Comparison of ENCODE assay signal across 10 cellular contexts in genomic region chr10:119006451-119007210, GRCh38. TPM values are rescaled to one million over a fixed set of nuclear protein-coding genes. Genes with fewer than 3 reads are reported as not detected.
DNase-seq lines count a peak whose midpoint lies in the region; ATAC-seq, FAIRE-seq and TF ChIP-seq lines count a peak whose summit lies in the region.
"Had no signal": no experiment of that assay in that cellular context is flagged by ENCODE, and none has a peak within 500 bp of the region (broad histone marks: within the 10 kb centered on the region; RNA-seq: fewer than 3 reads in every experiment).

No MANE protein-coding gene starts in this region.

- no peaks in the 10 kb centered on the region for H3K27me3 ChIP-seq in breast epithelium
- no peaks in the 10 kb centered on the region for H3K27me3 ChIP-seq in ovary

- 11% methylated on average over 9 of the region's 9 CpGs for WGBS in A549 (ENCODE audit: missing lambda C conversion rate)
- WGBS in mesodermal cell (ENCODE audit: insufficient coverage in 2 of 2), 2 experiments: 73 to 84% methylated on average over 7 of the region's 9 CpGs
- 23 to 35% (median 31%) methylated on average over 9 of the region's 9 CpGs for WGBS in ovary, 3 donors

- POLR2A ChIA-PET in A549 (lab: Yijun Ruan, JAX): interaction anchor here (0.6 to 1.7 kb wide), 7 partner anchors 11 to 1033 kb away, joined by 3 to 29 read pairs (median 5); partner anchors contain the start of genes CACUL1 and NANOS1

- TF ChIP-seq POLR2A in A549 (IDR thresholded peaks at IDR 0.05; ENCODE audit: low read length): no peak
- TF ChIP-seq POLR2A in breast epithelium (IDR thresholded peaks at IDR 0.05): no peak
- TF ChIP-seq POLR2A in ovary (IDR thresholded peaks at IDR 0.05): no peak

- H3K4me1 ChIP-seq in A549: peaks cover 34% of the 10 kb centered on the region
- no peaks in the 10 kb centered on the region for H3K4me1 ChIP-seq in breast epithelium
- H3K4me1 ChIP-seq in mesodermal cell (ENCODE audit: control insufficient read depth, insufficient read depth, low read length, poor library complexity, severe bottlenecking): peaks cover 28% of the 10 kb centered on the region
- H3K4me1 ChIP-seq in ovary (ENCODE audit: insufficient read depth): no peaks in the 10 kb centered on the region

- H3K9me3 ChIP-seq in A549: peaks cover 1% of the 10 kb centered on the region; the same call in 1 of the 3 replicates
- H3K9me3 ChIP-seq in breast epithelium: no peaks in the 10 kb centered on the region
- no peaks in the 10 kb centered on the region for H3K9me3 ChIP-seq in mesodermal cell (ENCODE audit: control insufficient read depth, low read length)
- H3K9me3 ChIP-seq in ovary: no peaks in the 10 kb centered on the region

- TF ChIP-seq RAD21 in A549 (conservative IDR thresholded peaks at IDR 0.05 in 1 of 2, IDR thresholded peaks at IDR 0.05 in 1 of 2): peak in 1 of 2 experiments; percentile 63; a peak in 3 of 5 replicates

- CTCF ChIA-PET in A549 (lab: Yijun Ruan, JAX): interaction anchor here (0.7 to 2.4 kb wide), 9 partner anchors 9 to 285 kb away, joined by 3 to 16 read pairs (median 3); partner anchors contain the start of gene NANOS1

- peak overlapping the region; percentile 63 to 80 for H3K27ac ChIP-seq in A549
- H3K27ac ChIP-seq in breast epithelium: peak overlapping the region in 1 of 2 donors; percentile 43
- H3K27ac ChIP-seq in mesodermal cell (ENCODE audit: low read depth, low read length, severe bottlenecking): peak overlapping the region; percentile 17
- no peak overlapping the region for H3K27ac ChIP-seq in ovary

- H3K36me3 ChIP-seq in breast epithelium (no peaks in the 10 kb centered on the region), mesodermal cell (ENCODE audit: control insufficient read depth, insufficient read depth, low read length) (no peaks in the 10 kb centered on the region), ovary (no peaks in the 10 kb centered on the region)

- no peak for TF ChIP-seq CTCF in A549 (IDR thresholded peaks at IDR 0.05)
- no peak for TF ChIP-seq CTCF in breast epithelium (IDR thresholded peaks at IDR 0.05)
- no peak for TF ChIP-seq CTCF in ovary (IDR thresholded peaks at IDR 0.05)

- intact Hi-C loops in breast epithelium (cut with DNase I; ENCODE audit: low total_unique reads): no loop called here
- intact Hi-C loops in ovary (cut with DNase I): no loop called here

- peak overlapping the region; percentile 72 for H3K4me2 ChIP-seq in A549

- peak; percentile 92 for FAIRE-seq in A549 (lab: Jason Lieb, UNC)

- ATAC-seq in A549: peak; percentile 94 to 97
- ATAC-seq in HG03460 (IDR thresholded peaks at IDR 0.05; ENCODE audit: unreplicated experiment): no peak
- ATAC-seq in HG03039 (IDR thresholded peaks at IDR 0.05; ENCODE audit: unreplicated experiment): no peak

- peak; percentile 77; a peak in 3 of 5 replicates for TF ChIP-seq EP300 in A549 (IDR thresholded peaks at IDR 0.05)
- no peak for TF ChIP-seq EP300 in ovary (IDR thresholded peaks at IDR 0.05)

- DNase-seq in A549 (ENCODE audit: low read depth in 1 of 2, low spot score in 1 of 2): peak; percentile 89 to 94
- DNase-seq in HT1080 (ENCODE audit: low read depth): peak; percentile 95
- DNase-seq in breast epithelium (ENCODE audit: low spot score in 2 of 2): peak; percentile 72 to 76
- no peak for DNase-seq in OCI-M2 (lab: John Stamatoyannopoulos, UW; ENCODE audit: unreplicated experiment)
- no peak for DNase-seq in ovary
- DNase-seq: activated T-cell treated with anti-CD3 and anti-CD28 coated beads, Interleukin-2, amount 50 U/mL, for 24 hours; NCI-H187 treated with DMSO at 0.1 percent for 48 hours had no signal

- H3K4me3 ChIP-seq in A549 (0 out of 3 replicates have a peak overlapping the region, but pooled peaks have one; percentile 3), breast epithelium (no peak overlapping the region), mesodermal cell (ENCODE audit: extremely low read depth, insufficient read depth, low read length, poor library complexity, severe bottlenecking) (no peak overlapping the region), ovary (no peak overlapping the region)

TF ChIP-seq in A549, 52 proteins besides CTCF, POLR2A, EP300 and RAD21 (continues in another document):
- TF ChIP-seq SREBF2 (IDR thresholded peaks at IDR 0.05): no peak
- TF ChIP-seq BHLHE40 (IDR thresholded peaks at IDR 0.05; ENCODE audit: low read depth, low read length): no peak
- no peak for TF ChIP-seq EHMT2 (IDR thresholded peaks at IDR 0.05; ENCODE audit: low read depth)
- no peak for TF ChIP-seq HEYL (CRISPR knock-in tag; IDR thresholded peaks at IDR 0.05)
- peak; percentile 88 for TF ChIP-seq MAFK (IDR thresholded peaks at IDR 0.05; ENCODE audit: partially characterized antibody)
- TF ChIP-seq JUNB (IDR thresholded peaks at IDR 0.05): peak; percentile 96
- TF ChIP-seq HDAC2 (IDR thresholded peaks at IDR 0.05): no peak
- no peak for TF ChIP-seq ZC3H11A (IDR thresholded peaks at IDR 0.05)
- peak; percentile 86 for TF ChIP-seq HES2 (IDR thresholded peaks at IDR 0.05)
- no peak for TF ChIP-seq REST (IDR thresholded peaks at IDR 0.05)
- no peak for TF ChIP-seq CBX8 (IDR thresholded peaks at IDR 0.05)
- no peak for TF ChIP-seq NFE2L2 (conservative IDR thresholded peaks at IDR 0.05; ENCODE audit: low read length)
- no peak for TF ChIP-seq HMGXB4 (CRISPR knock-in tag; IDR thresholded peaks at IDR 0.05; ENCODE audit: borderline replicate concordance)
- TF ChIP-seq E2F6 (IDR thresholded peaks at IDR 0.05; ENCODE audit: borderline replicate concordance, low read depth): no peak
- TF ChIP-seq CHD4 (IDR thresholded peaks at IDR 0.05; ENCODE audit: borderline replicate concordance): no peak

RNA-seq across cellular contexts. Expression of gene NANOS1, which starts 22.9 kb away (rescaled TPM):
- polyA plus RNA-seq in A549 (2011; rRNA removed) (2.7 and 2.9 TPM in 2 replicates), A549 (2017; fragmentation: RNase III; extraction: RNeasy Plus Mini Kit Qiagen cat#74134 plus additional on column Dnase treatment) (1.4 to 1.7 TPM (median 1.7 TPM) in 3 replicates), ovary (1 to 10 TPM in 1 of 2 donors, under 1 TPM in 1; 0.54 to 7.0 TPM)
- polyA plus RNA-seq in A549 (2012; cell fraction: cytosol; rRNA removed): 1.6 and 2.7 TPM in 2 replicates
- 0.69 and 1.2 TPM in 2 replicates for polyA plus RNA-seq in A549 (2012; cell fraction: nucleus; rRNA removed)
- 0.33 and 0.34 TPM in 2 replicates for polyA minus RNA-seq in A549 (2011; rRNA and poly(A)+ RNA removed)
- 0.39 and 0.57 TPM in 2 replicates for total RNA-seq in HT1080 (2014; rRNA removed; shearing (Covaris generic))
- 0.55 and 0.95 TPM in 2 replicates for polyA plus RNA-seq in HT1080 (2015; cell fraction: cytosol; rRNA removed)
- polyA plus RNA-seq in HT1080 (2015; cell fraction: nucleus; rRNA removed): 0.29 and 0.51 TPM in 2 replicates
- total RNA-seq in breast epithelium (1 to 10 TPM; 2.9 to 6.4 (median 3.7) TPM), ovary (1 to 10 TPM in 3 of 7 donors, under 1 TPM in 4; 0.15 to 1.8 (median 0.79) TPM)
- polyA plus RNA-seq in mesodermal cell (2013, experiment 1 of 2): 3.1 TPM
- polyA plus RNA-seq in mesodermal cell (2013, experiment 2 of 2): 3.9 TPM

Comparison
In these comparisons a context has a peak if more than half of its experiments do, and no peak if none do; other contexts are left out.
1. ATAC-seq: peak in A549 (2 of 2); none in HG03460 (single experiment) and HG03039 (single experiment).
2. DNase-seq: peak in A549 (2 of 2), HT1080 (single experiment) and breast epithelium (2 of 2); none in OCI-M2 (single experiment) and ovary (0 of 5).
3. H3K27ac ChIP-seq: peak in A549 (2 of 2) and mesodermal cell (single experiment); none in ovary (0 of 2).